ENCODE assay signal across 13 cellular contexts in the genomic region with DNA sequence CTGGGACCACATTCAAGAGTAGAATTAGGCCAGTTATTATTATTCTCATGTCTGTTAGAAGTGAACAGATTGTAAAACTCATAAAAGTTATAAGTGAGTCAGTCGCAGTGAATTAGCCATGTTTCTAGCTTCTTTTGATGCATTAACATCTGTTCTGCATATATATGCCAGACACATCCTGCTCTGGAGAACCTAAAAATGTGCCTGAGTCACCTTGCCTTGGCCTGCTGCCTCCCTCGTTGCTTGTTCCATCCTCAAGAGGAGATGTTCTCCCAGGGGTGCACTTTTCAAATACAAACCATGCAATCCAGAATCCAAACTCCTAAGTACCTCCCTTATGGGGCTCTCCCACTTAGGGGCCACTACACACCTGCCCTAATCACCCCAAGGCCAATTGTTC. TPM values are rescaled to one million over a fixed set of nuclear protein-coding genes. Genes with fewer than 3 reads are reported as not detected.
"Had no signal": no experiment of that assay in that cellular context is flagged by ENCODE, and none has a peak within 500 bp of the region (broad histone marks: within the 10 kb centered on the region; RNA-seq: fewer than 3 reads in every experiment).

No MANE protein-coding gene starts in this region.

- H3K4me1 ChIP-seq: ascending aorta, esophagus squamous epithelium, psoas muscle had no signal

- ATAC-seq: activated naive CD8-positive, alpha-beta T cell treated with anti-CD3 and anti-CD28 coated beads, Interleukin-2, amount 50 U/mL, for 24 hours; psoas muscle; sciatic nerve; stimulated activated naive B cell treated with anti-CD40 and anti-IgM and Interleukin-4, amounts not matched to agents 10 μg/mL and 1 μg/mL and 100 μg/mL, for 72 hours had no signal

- H3K27me3 ChIP-seq: ascending aorta, esophagus squamous epithelium, transverse colon had no signal

- H3K27ac ChIP-seq: ascending aorta, esophagus squamous epithelium, psoas muscle, transverse colon had no signal

- H3K9me3 ChIP-seq: ascending aorta, esophagus squamous epithelium, psoas muscle, transverse colon had no signal

- H3K4me3 ChIP-seq: ascending aorta, esophagus squamous epithelium, psoas muscle, transverse colon had no signal

- H3K36me3 ChIP-seq: ascending aorta, esophagus squamous epithelium, transverse colon had no signal

- FAIRE-seq: keratinocyte had no signal

- DNase-seq: activated CD4-positive, alpha-beta memory T cell treated with anti-CD3 and anti-CD28 coated beads, Interleukin-2, amount 10 ng/mL, durations not matched to agents 7 days and 5 days; activated CD4-positive, alpha-beta T cell treated with anti-CD3 and anti-CD28 coated beads for 1 hour; activated naive CD4-positive, alpha-beta T cell treated with Interleukin-2 at 50 U/mL for 16 hours; activated naive CD8-positive, alpha-beta T cell treated with anti-CD3 and anti-CD28 coated beads, Interleukin-2, amount 50 U/mL, for 24 hours; esophagus squamous epithelium; psoas muscle; stimulated activated CD4-positive, alpha-beta T cell treated with anti-CD3 and anti-CD28 coated beads, Interleukin-2, amount 100 ng/mL, for 24 hours; stimulated activated naive B cell treated with anti-CD40 and anti-IgM and Interleukin-4, amounts not matched to agents 10 μg/mL and 1 μg/mL and 100 μg/mL, for 72 hours; T-helper 9 cell; transverse colon had no signal

RNA-seq across cellular contexts. Expression of a gene that starts 14.8 kb away (rescaled TPM):
- total RNA-seq: activated CD4-positive, alpha-beta memory T cell treated with anti-CD3 and anti-CD28 coated beads, Interleukin-2, amount 10 ng/mL, durations not matched to agents 7 days and 5 days had no signal
